In genomic region chr15:41513282-41514227, GRCh38 we compare ENCODE assay signal across 8 cellular contexts. TPM values are rescaled to one million over a fixed set of nuclear protein-coding genes. Genes with fewer than 3 reads are reported as not detected.
DNase-seq lines count a peak whose midpoint lies in the region; ATAC-seq lines count a peak whose summit lies in the region.

LTK (minus strand) TSS chr15:41513827; CDS start chr15:41513709, 118 bp downstream.

- ATAC-seq in naive B cell (ENCODE audit: low read depth in 2 of 2): no peak
- no peak for ATAC-seq in HG02798 (IDR thresholded peaks at IDR 0.05; ENCODE audit: poor library complexity, unreplicated experiment)
- no peak for ATAC-seq in HG02885 (IDR thresholded peaks at IDR 0.05; ENCODE audit: poor library complexity, unreplicated experiment)
- no peak for ATAC-seq in HG03135 (IDR thresholded peaks at IDR 0.05; ENCODE audit: unreplicated experiment)

- peak within 1 kb of the TSS in 5 of 6 donors; percentile 11 to 83 (median 54) for H3K27ac Mint-ChIP-seq in naive B cell

- H3K4me1 ChIP-seq in duodenal mucosa (ENCODE audit: control insufficient read depth in 1 of 2, insufficient read depth in 2 of 2, low read length in 2 of 2): peaks cover 11 to 31% of the 10 kb centered on the region in 2 donors

- H3K27me3 Mint-ChIP-seq in naive B cell: peaks cover 8 to 22% (median 16%) of the 10 kb centered on the region in 3 donors

- peak; percentile 43 for DNase-seq in EL
- DNase-seq in NOMO-1 treated with DMSO at 0.1 percent for 48 hours (lab: John Stamatoyannopoulos, UW; ENCODE audit: unreplicated experiment): peak; percentile 72
- no peak for DNase-seq in naive B cell
- no peak for DNase-seq in caudate nucleus (lab: John Stamatoyannopoulos, UW)

- peaks cover 0 to 4% of the 10 kb centered on the region in 2 donors for H3K27me3 ChIP-seq in duodenal mucosa (ENCODE audit: control insufficient read depth in 1 of 2, insufficient read depth in 2 of 2, low read length in 2 of 2)

- peak within 1 kb of the TSS; percentile 89 to 94 (median 91) for H3K4me3 Mint-ChIP-seq in naive B cell

- peaks cover 0 to 11% of the 10 kb centered on the region in 2 donors for H3K36me3 ChIP-seq in duodenal mucosa (ENCODE audit: control insufficient read depth in 1 of 2, insufficient read depth in 2 of 2, low read length in 2 of 2)

- peaks cover 19 to 32% (median 27%) of the 10 kb centered on the region in 3 donors for H3K4me1 Mint-ChIP-seq in naive B cell

- peak within 1 kb of the TSS; percentile 78 to 81 for H3K4me3 ChIP-seq in duodenal mucosa (ENCODE audit: low read depth in 1 of 2, low read length in 2 of 2)

- H3K36me3 Mint-ChIP-seq in naive B cell: peaks cover 0 to 5% of the 10 kb centered on the region in 2 donors

- H3K9me3 Mint-ChIP-seq in naive B cell: no peaks in the 10 kb centered on the region

- no peaks in the 10 kb centered on the region for H3K9me3 ChIP-seq in duodenal mucosa (ENCODE audit: control insufficient read depth in 1 of 2, low read length in 2 of 2)

- H3K27ac ChIP-seq in duodenal mucosa (ENCODE audit: low read depth, low read length) (no peak within 1 kb of the TSS), caudate nucleus (ENCODE audit: low read depth, low read length) (no peak within 1 kb of the TSS)

- H3K9ac ChIP-seq in duodenal mucosa (ENCODE audit: low read depth in 1 of 2, low read length in 2 of 2): peak within 1 kb of the TSS; percentile 61 to 73

RNA-seq across cellular contexts. Expression of gene LTK, which starts in this region (rescaled TPM):
- polyA plus RNA-seq in naive B cell (ENCODE audit: low read depth in 6 of 6): under 1 TPM in 1 of 6 donors, not detected in 5; 0.35 TPM

Comparison
In these comparisons a context has a peak if more than half of its experiments do, and no peak if none do; other contexts are left out.
1. DNase-seq: peak in EL (single experiment) and NOMO-1 treated with DMSO at 0.1 percent for 48 hours (single experiment); none in naive B cell (single experiment) and caudate nucleus (0 of 61).